30 cellular contexts compared by ENCODE assay signal in the genomic region with DNA sequence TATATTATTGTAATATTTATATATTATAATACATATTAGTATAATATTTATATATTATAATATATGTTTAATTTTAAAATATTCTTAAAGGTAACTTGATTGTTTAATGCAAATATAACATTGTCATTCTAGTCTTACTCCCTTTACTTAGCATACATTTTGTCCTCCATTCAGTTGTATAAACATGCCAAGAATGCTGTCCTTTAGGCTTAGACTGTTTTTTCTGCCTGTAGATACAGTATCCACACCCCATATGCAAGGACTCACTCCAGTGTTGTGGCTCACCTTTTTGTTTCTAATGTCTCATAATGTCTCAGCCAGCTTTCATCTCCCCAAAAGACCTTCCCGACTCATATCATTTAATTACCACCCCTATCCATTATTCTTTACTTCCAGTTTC.
"Had no signal": no experiment of that assay in that cellular context is flagged by ENCODE, and none has a peak within 500 bp of the region (broad histone marks: within the 10 kb centered on the region; RNA-seq: fewer than 3 reads in every experiment).

No MANE protein-coding gene starts in this region.

- H3K27me3 Mint-ChIP-seq: activated CD4-positive, alpha-beta memory T cell treated with anti-CD3 and anti-CD28 coated beads for 36 hours; activated CD8-positive, alpha-beta memory T cell treated with anti-CD3 and anti-CD28 coated beads, Interleukin-2, amount 10 ng/mL, durations not matched to agents 7 days and 5 days; activated naive CD4-positive, alpha-beta T cell treated with anti-CD3 and anti-CD28 coated beads, Interleukin-2, amount 10 ng/mL, durations not matched to agents 7 days and 5 days; activated naive CD8-positive, alpha-beta T cell; central memory CD8-positive, alpha-beta T cell; effector memory CD8-positive, alpha-beta T cell; T-helper 17 cell had no signal

- H3K4me1 Mint-ChIP-seq: activated CD8-positive, alpha-beta memory T cell treated with anti-CD3 and anti-CD28 coated beads, Interleukin-2, amount 10 ng/mL, durations not matched to agents 7 days and 5 days; activated naive CD4-positive, alpha-beta T cell treated with anti-CD3 and anti-CD28 coated beads, Interleukin-2, amount 10 ng/mL, durations not matched to agents 7 days and 5 days; central memory CD8-positive, alpha-beta T cell; T-helper 17 cell had no signal

- ATAC-seq: activated CD8-positive, alpha-beta memory T cell treated with anti-CD3 and anti-CD28 coated beads, Interleukin-2, amount 10 ng/mL, durations not matched to agents 7 days and 5 days; activated CD8-positive, alpha-beta T cell treated with anti-CD3 and anti-CD28 coated beads, Interleukin-2, amount 10 ng/mL, durations not matched to agents 7 days and 5 days; effector memory CD8-positive, alpha-beta T cell; gastroesophageal sphincter; heart right ventricle; T-helper 17 cell had no signal

- DNase-seq: activated CD4-positive, alpha-beta memory T cell treated with anti-CD3 and anti-CD28 coated beads for 36 hours; activated CD4-positive, alpha-beta T cell treated with anti-CD3 and anti-CD28 coated beads for 48 hours; activated CD8-positive, alpha-beta memory T cell treated with anti-CD3 and anti-CD28 coated beads, Interleukin-2, amount 10 ng/mL, durations not matched to agents 7 days and 5 days; activated CD8-positive, alpha-beta memory T cell treated with anti-CD3 and anti-CD28 coated beads, Interleukin-2, amount 50 U/mL, for 4 hours; activated CD8-positive, alpha-beta T cell treated with anti-CD3 and anti-CD28 coated beads, Interleukin-2, amount 10 ng/mL, durations not matched to agents 7 days and 5 days; activated effector memory CD4-positive, alpha-beta T cell treated with anti-CD3 and anti-CD28 coated beads, Interleukin-2, amount 50 U/mL, for 16 hours; activated naive CD4-positive, alpha-beta T cell treated with anti-CD3 and anti-CD28 coated beads, Interleukin-2, amount 10 ng/mL, durations not matched to agents 7 days and 5 days; activated T-cell treated with anti-CD3 and anti-CD28 coated beads, Interleukin-2, amount 50 U/mL, for 1 hour; activated T-cell treated with anti-CD3 and anti-CD28 coated beads, Interleukin-2, amount 50 U/mL, for 48 hours; amniotic stem cell; anterior cingulate cortex; brain microvascular endothelial cell; cortex of kidney; dermis blood vessel endothelial cell; effector CD4-positive, alpha-beta T cell; effector memory CD8-positive, alpha-beta T cell; erythroblast; esophagus squamous epithelium; foreskin melanocyte; heart right ventricle; T-helper 1 cell; T-helper 17 cell; T1000; WERI-Rb-1 had no signal

- H3K4me3 Mint-ChIP-seq: activated CD4-positive, alpha-beta memory T cell treated with anti-CD3 and anti-CD28 coated beads for 36 hours; activated CD8-positive, alpha-beta memory T cell treated with anti-CD3 and anti-CD28 coated beads, Interleukin-2, amount 10 ng/mL, durations not matched to agents 7 days and 5 days; activated CD8-positive, alpha-beta T cell treated with anti-CD3 and anti-CD28 coated beads, Interleukin-2, amount 10 ng/mL, durations not matched to agents 7 days and 5 days; activated naive CD4-positive, alpha-beta T cell treated with anti-CD3 and anti-CD28 coated beads, Interleukin-2, amount 10 ng/mL, durations not matched to agents 7 days and 5 days; activated naive CD8-positive, alpha-beta T cell; activated T-helper 1 cell treated with anti-CD3 and anti-CD28 coated beads, Interleukin-12 subunit alpha, Interleukin-12 subunit beta, Interleukin-2, Interleukin-4 antibody, amounts not matched to agents 30 ng/mL and 10 ng/mL and 1 ng/mL, durations not matched to agents 14 hours and 24 hours and 36 hours; central memory CD8-positive, alpha-beta T cell; effector memory CD8-positive, alpha-beta T cell; T-helper 17 cell; T-helper 2 cell treated with Interferon-gamma antibody and Interleukin-4, amounts not matched to agents 5 μg/mL and 100 μg/mL, for 36 hours had no signal

- H3K36me3 Mint-ChIP-seq: activated CD4-positive, alpha-beta memory T cell treated with anti-CD3 and anti-CD28 coated beads for 36 hours; activated CD8-positive, alpha-beta memory T cell treated with anti-CD3 and anti-CD28 coated beads, Interleukin-2, amount 10 ng/mL, durations not matched to agents 7 days and 5 days; activated naive CD4-positive, alpha-beta T cell treated with anti-CD3 and anti-CD28 coated beads, Interleukin-2, amount 10 ng/mL, durations not matched to agents 7 days and 5 days; activated naive CD8-positive, alpha-beta T cell had no signal

- H3K27ac Mint-ChIP-seq: activated CD4-positive, alpha-beta memory T cell treated with anti-CD3 and anti-CD28 coated beads for 36 hours; activated CD8-positive, alpha-beta memory T cell treated with anti-CD3 and anti-CD28 coated beads, Interleukin-2, amount 10 ng/mL, durations not matched to agents 7 days and 5 days; activated CD8-positive, alpha-beta T cell treated with anti-CD3 and anti-CD28 coated beads, Interleukin-2, amount 10 ng/mL, durations not matched to agents 7 days and 5 days; activated naive CD4-positive, alpha-beta T cell treated with anti-CD3 and anti-CD28 coated beads, Interleukin-2, amount 10 ng/mL, durations not matched to agents 7 days and 5 days; activated naive CD8-positive, alpha-beta T cell; activated T-helper 1 cell treated with anti-CD3 and anti-CD28 coated beads, Interleukin-12 subunit alpha, Interleukin-12 subunit beta, Interleukin-2, Interleukin-4 antibody, amounts not matched to agents 30 ng/mL and 10 ng/mL and 1 ng/mL, durations not matched to agents 14 hours and 24 hours and 36 hours; activated T-helper 2 cell treated with anti-CD3 and anti-CD28 coated beads, Interferon-gamma antibody, Interleukin-2, Interleukin-4, amounts not matched to agents 10 μg/mL and 5 μg/mL and 100 μg/mL, durations not matched to agents 14 hours and 24 hours and 36 hours; effector memory CD8-positive, alpha-beta T cell; T-helper 17 cell; T-helper 2 cell treated with Interferon-gamma antibody and Interleukin-4, amounts not matched to agents 5 μg/mL and 100 μg/mL, for 36 hours had no signal

- H3K9me3 Mint-ChIP-seq: effector memory CD8-positive, alpha-beta T cell had no signal
